ENCODE assay signal across 8 cellular contexts in genomic region chr15:65054333-65055200, GRCh38. TPM values are rescaled to one million over a fixed set of nuclear protein-coding genes. Genes with fewer than 3 reads are reported as not detected.
DNase-seq lines count a peak whose midpoint lies in the region; ATAC-seq, FAIRE-seq and TF ChIP-seq lines count a peak whose summit lies in the region.

No MANE protein-coding gene starts in this region.

- POLR2A ChIA-PET in BJ (lab: Charles Lee) (no interaction called here), H1 (lab: Charles Lee; ENCODE audit: partially characterized antibody) (interaction anchor here (0.9 to 1.7 kb wide), 8 partner anchors 9 to 66 kb away, joined by 3 to 5 read pairs (median 3); no protein-coding TSS in a partner anchor)
- POLR2A ChIA-PET in activated CD4-positive, alpha-beta memory T cell treated with anti-CD3 and anti-CD28 coated beads for 36 hours (lab: Charles Lee) = interaction anchor here (0.6 kb wide), 1 partner anchor 816 kb away, joined by 3 read pairs; no protein-coding TSS in a partner anchor

- peaks cover 5% of the 10 kb centered on the region; the same call in 1 of the 2 replicates for H3K27me3 ChIP-seq in BJ (ENCODE audit: control insufficient read depth, insufficient read depth, low read length)
- no peaks in the 10 kb centered on the region; a peak in 2 of 7 replicates for H3K27me3 ChIP-seq in H1 (replicated peaks in 1 of 4; ENCODE audit: control insufficient read depth in 3 of 4, extremely low read depth in 1 of 4, insufficient read depth in 3 of 4, low read length in 3 of 4)
- H3K27me3 ChIP-seq in mesendoderm (ENCODE audit: insufficient read depth, low read length, poor library complexity) = no peaks in the 10 kb centered on the region

- no peak overlapping the region for H3K9ac ChIP-seq in H1 (replicated peaks in 1 of 4; ENCODE audit: extremely low read depth in 1 of 4, low read depth in 3 of 4, low read length in 3 of 4)
- H3K9ac ChIP-seq in mesendoderm (ENCODE audit: low read length) = no peak overlapping the region

- H2BK120ac ChIP-seq in H1 (replicated peaks; ENCODE audit: low read depth, low read length) = no peak overlapping the region
- no peak overlapping the region for H2BK120ac ChIP-seq in mesendoderm (ENCODE audit: low read depth, low read length)

- no peak overlapping the region for H4K5ac ChIP-seq in H1 (ENCODE audit: insufficient read length, low read depth, low read length)
- H4K5ac ChIP-seq in mesendoderm (ENCODE audit: low read length) = no peak overlapping the region

- no peaks in the 10 kb centered on the region for H4K20me1 ChIP-seq in H1 (replicated peaks in 1 of 2; ENCODE audit: control insufficient read depth in 1 of 2, insufficient read depth in 2 of 2, low read length in 2 of 2)

- H3K79me2 ChIP-seq in H1 (ENCODE audit: control insufficient read depth in 1 of 2, insufficient read depth in 2 of 2, low read length in 2 of 2) (no peaks in the 10 kb centered on the region), mesendoderm (ENCODE audit: control insufficient read depth, insufficient read depth, low read length) (no peaks in the 10 kb centered on the region)

- no peak overlapping the region for H4K8ac ChIP-seq in H1 (ENCODE audit: extremely low read depth, insufficient read depth, low read length)
- no peak overlapping the region for H4K8ac ChIP-seq in mesendoderm (ENCODE audit: low read depth, low read length)

- CTCF ChIA-PET in BJ (lab: Yijun Ruan, JAX) (interaction anchor here (0.6 to 10.8 kb wide), 19 partner anchors 8 to 326 kb away, joined by 3 to 301 read pairs (median 5); partner anchors contain the start of genes KBTBD13, RASL12 and SLC51B), H1 (lab: Charles Lee; ENCODE audit: partially characterized antibody) (interaction anchor here (0.7 to 33.2 kb wide), 12 partner anchors 12 to 216 kb away, joined by 3 to 1213 read pairs (median 14); partner anchors contain the start of genes KBTBD13, RASL12, SLC51B and UBAP1L)
- CTCF ChIA-PET in activated CD4-positive, alpha-beta memory T cell treated with anti-CD3 and anti-CD28 coated beads for 36 hours (lab: Charles Lee) = interaction anchor here (0.8 to 2.7 kb wide), 6 partner anchors 12 to 243 kb away, joined by 4 to 13 read pairs (median 6); partner anchors contain the start of genes KBTBD13 and UBAP1L

- no peak overlapping the region for H2AFZ ChIP-seq in H1 (ENCODE audit: low read length)

- intact Hi-C loops in activated CD4-positive, alpha-beta memory T cell treated with anti-CD3 and anti-CD28 coated beads for 36 hours (cut with micrococcal nuclease) = loop anchor here (2.0 kb wide), 1 partner anchor 242 kb away; the partner anchor contains the start of gene RNU5A-1

- H3K36me3 ChIP-seq in BJ (ENCODE audit: control insufficient read depth, insufficient read depth, low read length) (no peaks in the 10 kb centered on the region), H1 (ENCODE audit: control insufficient read depth in 2 of 4, insufficient read depth in 4 of 4, low read length in 3 of 4) (no peaks in the 10 kb centered on the region; a peak in 1 of 8 replicates), mesendoderm (ENCODE audit: control insufficient read depth, insufficient read depth, low read length) (peaks cover 8% of the 10 kb centered on the region)

- DNase-seq in BJ (ENCODE audit: low read depth) = no peak
- peak; percentile 33 for DNase-seq in NCI-H510A (lab: John Stamatoyannopoulos, UW)
- DNase-seq in activated CD4-positive, alpha-beta memory T cell treated with anti-CD3 and anti-CD28 coated beads for 36 hours = peak; percentile 70
- peak in 1 of 2 experiments; percentile 88 for DNase-seq in H1 (ENCODE audit: low read depth in 1 of 2, low spot score in 2 of 2)
- peak; percentile 76 for DNase-seq in mesendoderm
- peak; percentile 37 to 74 for DNase-seq in stimulated activated effector memory CD8-positive, alpha-beta T cell treated with anti-CD3 and anti-CD28 coated beads, Interleukin-12 subunit alpha, Interleukin-12 subunit beta, amount 100 ng/mL, for 72 hours (ENCODE audit: low spot score in 2 of 2)

- H3K4me3 ChIP-seq in BJ (ENCODE audit: low read depth, low read length) (no peak overlapping the region), H1 (ENCODE audit: extremely low read depth in 1 of 4, insufficient read depth in 2 of 4, low read depth in 3 of 4, low read length in 4 of 4) (no peak overlapping the region), mesendoderm (ENCODE audit: low read length) (no peak overlapping the region)

- H4K91ac ChIP-seq in H1 (replicated peaks; ENCODE audit: insufficient read length, low read length) = no peak overlapping the region

- TF ChIP-seq EP300 in H1 (IDR thresholded peaks at IDR 0.05; ENCODE audit: borderline replicate concordance in 1 of 2, low read depth in 2 of 2, low read length in 2 of 2) = no peak

- peak; percentile 99 for TF ChIP-seq CTCF in BJ (IDR thresholded peaks at IDR 0.05; ENCODE audit: insufficient read depth, low read depth, low read length)
- peak; percentile 95 to 97 (median 97) for TF ChIP-seq CTCF in H1 (IDR thresholded peaks at IDR 0.05; ENCODE audit: control extremely low read depth in 1 of 3, insufficient read depth in 1 of 3, low read depth in 1 of 3, low read length in 3 of 3)

- no peak for FAIRE-seq in H1 (lab: Jason Lieb, UNC)

- H3K4me2 ChIP-seq in H1 (ENCODE audit: insufficient read depth in 1 of 2, low read depth in 2 of 2, low read length in 2 of 2) (no peak overlapping the region), mesendoderm (ENCODE audit: low read length) (no peak overlapping the region)

- no peak overlapping the region for H3K27ac ChIP-seq in H1 (ENCODE audit: low read depth, low read length)
- H3K27ac ChIP-seq in mesendoderm (ENCODE audit: low read depth, low read length) = no peak overlapping the region

- no peak overlapping the region for H2AK5ac ChIP-seq in H1 (ENCODE audit: low read depth, low read length)
- no peak overlapping the region for H2AK5ac ChIP-seq in mesendoderm (ENCODE audit: low read length)

- ATAC-seq in GM21723 (IDR thresholded peaks at IDR 0.05; ENCODE audit: unreplicated experiment) (peak; percentile 54), GM18519 (IDR thresholded peaks at IDR 0.05; ENCODE audit: low FRiP score, unreplicated experiment) (no peak)
- ATAC-seq in stimulated activated effector memory CD8-positive, alpha-beta T cell treated with anti-CD3 and anti-CD28 coated beads, Interleukin-12 subunit alpha, Interleukin-12 subunit beta, amount 100 ng/mL, for 72 hours = peak; percentile 49

- WGBS in H1 (ENCODE audit: extremely low coverage in 1 of 2, insufficient coverage in 1 of 2, insufficient read length in 1 of 2, insufficient replicate concordance in 2 of 2, low coverage in 1 of 2, low lambda C conversion rate in 2 of 2, missing lambda C conversion rate in 1 of 2), 2 experiments = 79% methylated on average over 25 of the region's 26 CpGs; no CpG with 5 or more reads in 1 of the 2 experiments
- no CpG with 5 or more reads among the region's 26 CpGs for WGBS in mesendoderm (ENCODE audit: extremely low coverage, insufficient coverage, low lambda C conversion rate)

- H3K4me1 Mint-ChIP-seq in activated CD4-positive, alpha-beta memory T cell treated with anti-CD3 and anti-CD28 coated beads for 36 hours (ENCODE audit: low read depth) = peaks cover 8% of the 10 kb centered on the region
- peaks cover 12% of the 10 kb centered on the region for H3K4me1 Mint-ChIP-seq in stimulated activated effector memory CD8-positive, alpha-beta T cell treated with anti-CD3 and anti-CD28 coated beads, Interleukin-12 subunit alpha, Interleukin-12 subunit beta, amount 100 ng/mL, for 72 hours

- no peaks in the 10 kb centered on the region for H3K36me3 Mint-ChIP-seq in activated CD4-positive, alpha-beta memory T cell treated with anti-CD3 and anti-CD28 coated beads for 36 hours
- H3K36me3 Mint-ChIP-seq in stimulated activated effector memory CD8-positive, alpha-beta T cell treated with anti-CD3 and anti-CD28 coated beads, Interleukin-12 subunit alpha, Interleukin-12 subunit beta, amount 100 ng/mL, for 72 hours = no peaks in the 10 kb centered on the region

- no peaks in the 10 kb centered on the region for H3K23me2 ChIP-seq in H1 (ENCODE audit: low read depth, low read length)

- H3K4me1 ChIP-seq in H1 (replicated peaks in 1 of 4; ENCODE audit: control insufficient read depth in 3 of 4, insufficient read depth in 4 of 4, low read length in 3 of 4) = no peaks in the 10 kb centered on the region
- peaks cover under 1% of the 10 kb centered on the region for H3K4me1 ChIP-seq in mesendoderm (ENCODE audit: control insufficient read depth, low read depth, low read length)

- no peaks in the 10 kb centered on the region for H3K79me1 ChIP-seq in H1 (ENCODE audit: low read depth, low read length)
- H3K79me1 ChIP-seq in mesendoderm (ENCODE audit: low read length) = no peaks in the 10 kb centered on the region

- H3K14ac ChIP-seq in H1 (ENCODE audit: insufficient read length) = no peak overlapping the region

- H2BK15ac ChIP-seq in H1 (ENCODE audit: low read length) (no peak overlapping the region), mesendoderm (replicated peaks; ENCODE audit: low read depth) (no peak overlapping the region)

- H3K9me3 ChIP-seq in H1 (ENCODE audit: insufficient read depth in 2 of 2, low read depth in 1 of 2, low read length in 1 of 2) = no peaks in the 10 kb centered on the region

- H3K9me3 Mint-ChIP-seq in activated CD4-positive, alpha-beta memory T cell treated with anti-CD3 and anti-CD28 coated beads for 36 hours = no peaks in the 10 kb centered on the region
- H3K9me3 Mint-ChIP-seq in stimulated activated effector memory CD8-positive, alpha-beta T cell treated with anti-CD3 and anti-CD28 coated beads, Interleukin-12 subunit alpha, Interleukin-12 subunit beta, amount 100 ng/mL, for 72 hours = no peaks in the 10 kb centered on the region

- no peaks in the 10 kb centered on the region for H3K27me3 Mint-ChIP-seq in activated CD4-positive, alpha-beta memory T cell treated with anti-CD3 and anti-CD28 coated beads for 36 hours

- H3K4ac ChIP-seq in H1 (replicated peaks; ENCODE audit: insufficient read length, low read depth, low read length) (no peak overlapping the region), mesendoderm (ENCODE audit: low read depth, low read length) (no peak overlapping the region)

- H2BK12ac ChIP-seq in H1 (ENCODE audit: low read depth, low read length) = no peak overlapping the region

- TF ChIP-seq RAD21 in H1 (IDR thresholded peaks at IDR 0.05 in 1 of 2, conservative IDR thresholded peaks at IDR 0.05 in 1 of 2; ENCODE audit: low read depth in 2 of 2, low read length in 2 of 2) = peak; percentile 96

- H2BK5ac ChIP-seq in H1 (ENCODE audit: low read depth, low read length) = 0 out of 2 replicates have a peak overlapping the region, but pooled peaks have one; percentile 60
- no peak overlapping the region for H2BK5ac ChIP-seq in mesendoderm (ENCODE audit: low read length)

- H3K56ac ChIP-seq in H1 (replicated peaks; ENCODE audit: insufficient read length, low read depth, low read length) = no peak overlapping the region
- H3K56ac ChIP-seq in mesendoderm (ENCODE audit: low read length) = no peak overlapping the region

- no peak overlapping the region for H3K18ac ChIP-seq in H1 (ENCODE audit: extremely low read depth, low read length)
- no peak overlapping the region for H3K18ac ChIP-seq in mesendoderm (ENCODE audit: low read length)

- H2BK20ac ChIP-seq in H1 (ENCODE audit: low read length) = no peak overlapping the region

- no peak overlapping the region for H3K23ac ChIP-seq in H1 (ENCODE audit: insufficient read length)
- no peak overlapping the region for H3K23ac ChIP-seq in mesendoderm (ENCODE audit: low read length)

- H3K4me3 Mint-ChIP-seq in activated CD4-positive, alpha-beta memory T cell treated with anti-CD3 and anti-CD28 coated beads for 36 hours = no peak overlapping the region
- no peak overlapping the region for H3K4me3 Mint-ChIP-seq in stimulated activated effector memory CD8-positive, alpha-beta T cell treated with anti-CD3 and anti-CD28 coated beads, Interleukin-12 subunit alpha, Interleukin-12 subunit beta, amount 100 ng/mL, for 72 hours

- TF ChIP-seq POLR2A in H1 (IDR thresholded peaks at IDR 0.05; ENCODE audit: control extremely low read depth in 1 of 2, low read depth in 2 of 2, low read length in 2 of 2) = no peak

- H3K27ac Mint-ChIP-seq in activated CD4-positive, alpha-beta memory T cell treated with anti-CD3 and anti-CD28 coated beads for 36 hours = no peak overlapping the region
- no peak overlapping the region for H3K27ac Mint-ChIP-seq in stimulated activated effector memory CD8-positive, alpha-beta T cell treated with anti-CD3 and anti-CD28 coated beads, Interleukin-12 subunit alpha, Interleukin-12 subunit beta, amount 100 ng/mL, for 72 hours

RNA-seq across cellular contexts. Expression of gene SLC51B, which starts 9.4 kb away (rescaled TPM):
- polyA plus RNA-seq in BJ (2011; rRNA removed) = not detected in 2 replicates
- polyA minus RNA-seq in BJ (2011; rRNA and poly(A)+ RNA removed) = not detected in 2 replicates
- not detected for total RNA-seq in activated CD4-positive, alpha-beta memory T cell treated with anti-CD3 and anti-CD28 coated beads for 36 hours
- not detected in 2 replicates for total RNA-seq in H1 (2021; fragmentation: NEBNext Ultra II Directional; extraction: Animal tissue kit (Norgen Biotek cat#: 25700))
- polyA plus RNA-seq in H1 (2011; rRNA removed) = not detected in 2 replicates
- polyA plus RNA-seq in H1 (2011; cell fraction: cytosol; rRNA removed) = not detected
- polyA plus RNA-seq in H1 (2011; cell fraction: nucleus; rRNA removed) = not detected
- polyA plus RNA-seq in H1 (2012, experiment 1 of 2) = not detected in 4 replicates
- polyA plus RNA-seq in H1 (2012, experiment 2 of 2) = not detected
- polyA plus RNA-seq in H1 (2013, experiment 1 of 2) = not detected
- not detected for polyA plus RNA-seq in H1 (2013, experiment 2 of 2)
- polyA minus RNA-seq in H1 (2011; rRNA and poly(A)+ RNA removed) = not detected in 2 replicates
- not detected for polyA minus RNA-seq in H1 (2011; cell fraction: cytosol; rRNA and poly(A)+ RNA removed)
- polyA minus RNA-seq in H1 (2011; cell fraction: nucleus; rRNA and poly(A)+ RNA removed) = not detected
- not detected for polyA plus RNA-seq in mesendoderm (2013, experiment 1 of 2)
- not detected for polyA plus RNA-seq in mesendoderm (2013, experiment 2 of 2)

RNA-seq across cellular contexts. Expression of gene RASL12, which starts 13.2 kb away (rescaled TPM):
- polyA plus RNA-seq in BJ (2011; rRNA removed) (0.12 and 0.16 TPM in 2 replicates), H1 (2011; rRNA removed) (9.5 and 16.7 TPM in 2 replicates)
- not detected in 2 replicates for polyA minus RNA-seq in BJ (2011; rRNA and poly(A)+ RNA removed)
- total RNA-seq in activated CD4-positive, alpha-beta memory T cell treated with anti-CD3 and anti-CD28 coated beads for 36 hours = not detected
- 9.3 and 10.3 TPM in 2 replicates for total RNA-seq in H1 (2021; fragmentation: NEBNext Ultra II Directional; extraction: Animal tissue kit (Norgen Biotek cat#: 25700))
- 16.0 TPM for polyA plus RNA-seq in H1 (2011; cell fraction: cytosol; rRNA removed)
- 11.4 TPM for polyA plus RNA-seq in H1 (2011; cell fraction: nucleus; rRNA removed)
- 6.7 to 8.6 TPM (median 8.0 TPM) in 4 replicates for polyA plus RNA-seq in H1 (2012, experiment 1 of 2)
- polyA plus RNA-seq in H1 (2012, experiment 2 of 2) = 10.5 TPM
- 6.6 TPM for polyA plus RNA-seq in H1 (2013, experiment 1 of 2)
- 7.7 TPM for polyA plus RNA-seq in H1 (2013, experiment 2 of 2)
- polyA minus RNA-seq in H1 (2011; rRNA and poly(A)+ RNA removed) = 12.2 and 14.8 TPM in 2 replicates
- 9.6 TPM for polyA minus RNA-seq in H1 (2011; cell fraction: cytosol; rRNA and poly(A)+ RNA removed)
- polyA minus RNA-seq in H1 (2011; cell fraction: nucleus; rRNA and poly(A)+ RNA removed) = 9.0 TPM
- 6.4 TPM for polyA plus RNA-seq in mesendoderm (2013, experiment 1 of 2)
- polyA plus RNA-seq in mesendoderm (2013, experiment 2 of 2) = 6.5 TPM

RNA-seq across cellular contexts. Expression of gene KBTBD13, which starts 22.0 kb away (rescaled TPM):
- not detected in 2 replicates for polyA plus RNA-seq in BJ (2011; rRNA removed)
- polyA minus RNA-seq in BJ (2011; rRNA and poly(A)+ RNA removed) = not detected in 2 replicates
- total RNA-seq in activated CD4-positive, alpha-beta memory T cell treated with anti-CD3 and anti-CD28 coated beads for 36 hours = not detected
- total RNA-seq in H1 (2021; fragmentation: NEBNext Ultra II Directional; extraction: Animal tissue kit (Norgen Biotek cat#: 25700)) = not detected in 2 replicates
- polyA plus RNA-seq in H1 (2011; rRNA removed) = not detected in 2 replicates
- not detected for polyA plus RNA-seq in H1 (2011; cell fraction: cytosol; rRNA removed)
- not detected for polyA plus RNA-seq in H1 (2011; cell fraction: nucleus; rRNA removed)
- polyA plus RNA-seq in H1 (2012, experiment 1 of 2) = not detected in 4 replicates
- not detected for polyA plus RNA-seq in H1 (2012, experiment 2 of 2)
- polyA plus RNA-seq in H1 (2013, experiment 1 of 2) = not detected
- not detected for polyA plus RNA-seq in H1 (2013, experiment 2 of 2)
- 0.07 TPM in 1 of 2 replicates, not detected in the other for polyA minus RNA-seq in H1 (2011; rRNA and poly(A)+ RNA removed)
- not detected for polyA minus RNA-seq in H1 (2011; cell fraction: cytosol; rRNA and poly(A)+ RNA removed)
- polyA minus RNA-seq in H1 (2011; cell fraction: nucleus; rRNA and poly(A)+ RNA removed) = not detected
- 0.01 TPM for polyA plus RNA-seq in mesendoderm (2013, experiment 1 of 2)
- 0.01 TPM for polyA plus RNA-seq in mesendoderm (2013, experiment 2 of 2)

RNA-seq across cellular contexts. Expression of gene MTFMT, which starts 25.1 kb away (rescaled TPM):
- polyA plus RNA-seq in BJ (2011; rRNA removed) = 6.4 and 9.6 TPM in 2 replicates
- 2.9 and 3.2 TPM in 2 replicates for polyA minus RNA-seq in BJ (2011; rRNA and poly(A)+ RNA removed)
- 10 to 100 TPM; 18.2 to 18.3 TPM for total RNA-seq in activated CD4-positive, alpha-beta memory T cell treated with anti-CD3 and anti-CD28 coated beads for 36 hours
- total RNA-seq in H1 (2021; fragmentation: NEBNext Ultra II Directional; extraction: Animal tissue kit (Norgen Biotek cat#: 25700)) = 16.5 and 20.8 TPM in 2 replicates
- polyA plus RNA-seq in H1 (2011; rRNA removed) = 6.8 and 7.7 TPM in 2 replicates
- polyA plus RNA-seq in H1 (2011; cell fraction: cytosol; rRNA removed) = 10.5 TPM
- 4.2 TPM for polyA plus RNA-seq in H1 (2011; cell fraction: nucleus; rRNA removed)
- 9.7 to 15.8 TPM (median 10.5 TPM) in 4 replicates for polyA plus RNA-seq in H1 (2012, experiment 1 of 2)
- 9.9 TPM for polyA plus RNA-seq in H1 (2012, experiment 2 of 2)
- polyA plus RNA-seq in H1 (2013, experiment 1 of 2) = 14.6 TPM
- polyA plus RNA-seq in H1 (2013, experiment 2 of 2) = 14.9 TPM
- 7.6 and 7.7 TPM in 2 replicates for polyA minus RNA-seq in H1 (2011; rRNA and poly(A)+ RNA removed)
- 8.3 TPM for polyA minus RNA-seq in H1 (2011; cell fraction: cytosol; rRNA and poly(A)+ RNA removed)
- polyA minus RNA-seq in H1 (2011; cell fraction: nucleus; rRNA and poly(A)+ RNA removed) = 10.2 TPM
- polyA plus RNA-seq in mesendoderm (2013, experiment 1 of 2) = 14.2 TPM
- 14.5 TPM for polyA plus RNA-seq in mesendoderm (2013, experiment 2 of 2)

Comparison
In these comparisons a context has a peak if more than half of its experiments do, and no peak if none do; other contexts are left out.
1. RNA of gene RASL12, which starts 13.2 kb away (total RNA-seq): 9.3 to 10.3 TPM in H1; not detected in activated CD4-positive, alpha-beta memory T cell treated with anti-CD3 and anti-CD28 coated beads for 36 hours; every median in the first group is over 10 times any median in the second.